In genomic region chr17:54153423-54153822, GRCh38 we compare ENCODE assay signal across 25 cellular contexts.
DNase-seq lines count a peak whose midpoint lies in the region; ATAC-seq lines count a peak whose summit lies in the region.
"Had no signal": no experiment of that assay in that cellular context is flagged by ENCODE, and none has a peak within 500 bp of the region (broad histone marks: within the 10 kb centered on the region; RNA-seq: fewer than 3 reads in every experiment).

No MANE protein-coding gene starts in this region.

- H2BK15ac ChIP-seq in mesendoderm (replicated peaks; ENCODE audit: low read depth) = no peak overlapping the region

- H3K4ac ChIP-seq in mesendoderm (ENCODE audit: low read depth, low read length) = no peak overlapping the region

- H3K9me3 Mint-ChIP-seq in CD4-positive, alpha-beta memory T cell = peaks cover 0 to 11% (median 0%) of the 10 kb centered on the region in 8 donors
- H3K9me3 Mint-ChIP-seq: GM23338 had no signal

- H3K27ac ChIP-seq in mesendoderm (ENCODE audit: low read depth, low read length) = no peak overlapping the region
- H3K27ac ChIP-seq in CD4-positive, alpha-beta memory T cell (ENCODE audit: low read depth, low read length) = no peak overlapping the region
- H3K27ac ChIP-seq: A549; BLaER1 treated with 17β-estradiol and CSF1 and Interleukin-3, amounts not matched to agents 10 nM and 100 nM had no signal

- no peak overlapping the region for H2BK120ac ChIP-seq in mesendoderm (ENCODE audit: low read depth, low read length)

- H4K8ac ChIP-seq in mesendoderm (ENCODE audit: low read depth, low read length) = no peak overlapping the region

- H2AK5ac ChIP-seq in mesendoderm (ENCODE audit: low read length) = no peak overlapping the region

- no peaks in the 10 kb centered on the region for H3K27me3 Mint-ChIP-seq in CD4-positive, alpha-beta memory T cell
- H3K27me3 Mint-ChIP-seq: CD4-positive, alpha-beta T cell had no signal

- intact Hi-C loops in CD4-positive, alpha-beta memory T cell (cut with micrococcal nuclease) = no loop called here

- DNase-seq in NCI-H524 (lab: John Stamatoyannopoulos, UW) = peak; percentile 31 to 71
- DNase-seq in NCI-H82 treated with DMSO at 0.1 percent for 48 hours (lab: John Stamatoyannopoulos, UW; ENCODE audit: unreplicated experiment) = peak; percentile 39
- peak; percentile 41 for DNase-seq in mesendoderm
- DNase-seq in CD4-positive, alpha-beta memory T cell = no peak
- no peak for DNase-seq in DMS53 (lab: John Stamatoyannopoulos, UW)
- no peak for DNase-seq in globus pallidus (ENCODE audit: low spot score)
- DNase-seq: 8988T; ACHN; AML-193; BE2C; Calu3; CD4-positive, alpha-beta T cell; COR-L47; DMS153; DMS79; EL; GDM1; H9 had no signal

- H3K9ac ChIP-seq in mesendoderm (ENCODE audit: low read length) = no peak overlapping the region
- H3K9ac ChIP-seq: BLaER1 treated with 17β-estradiol and CSF1 and Interleukin-3, amounts not matched to agents 10 nM and 100 nM had no signal

- no peaks in the 10 kb centered on the region for H3K4me1 Mint-ChIP-seq in CD4-positive, alpha-beta memory T cell
- H3K4me1 Mint-ChIP-seq: CD14-positive monocyte, GM23338 had no signal

- WGBS in mesendoderm (ENCODE audit: extremely low coverage, insufficient coverage, low lambda C conversion rate) = no CpG with 5 or more reads among the region's 1 CpG

- H3K56ac ChIP-seq in mesendoderm (ENCODE audit: low read length) = no peak overlapping the region

- no peaks in the 10 kb centered on the region for H3K27me3 ChIP-seq in mesendoderm (ENCODE audit: insufficient read depth, low read length, poor library complexity)
- H3K27me3 ChIP-seq in CD4-positive, alpha-beta memory T cell (ENCODE audit: insufficient read depth, low read length) = no peaks in the 10 kb centered on the region
- H3K27me3 ChIP-seq: BE2C; BLaER1 treated with 17β-estradiol and CSF1 and Interleukin-3, amounts not matched to agents 10 nM and 100 nM had no signal

- H4K5ac ChIP-seq in mesendoderm (ENCODE audit: low read length) = no peak overlapping the region

- no peaks in the 10 kb centered on the region for H3K4me1 ChIP-seq in mesendoderm (ENCODE audit: control insufficient read depth, low read depth, low read length)
- H3K4me1 ChIP-seq in CD4-positive, alpha-beta memory T cell (ENCODE audit: insufficient read depth, low read length) = no peaks in the 10 kb centered on the region
- H3K4me1 ChIP-seq: A549; BE2C; BLaER1 treated with 17β-estradiol and CSF1 and Interleukin-3, amounts not matched to agents 10 nM and 100 nM had no signal

- no peak overlapping the region for H2BK5ac ChIP-seq in mesendoderm (ENCODE audit: low read length)

- no peak overlapping the region for H3K4me3 Mint-ChIP-seq in CD4-positive, alpha-beta memory T cell
- H3K4me3 Mint-ChIP-seq: CD14-positive monocyte; CD4-positive, alpha-beta T cell; GM23338; H9 had no signal

- CTCF ChIA-PET in CD4-positive, alpha-beta memory T cell (lab: Charles Lee; ENCODE audit: partially characterized antibody) = no interaction called here

- H3K79me1 ChIP-seq in mesendoderm (ENCODE audit: low read length) = no peaks in the 10 kb centered on the region

- H3K23ac ChIP-seq in mesendoderm (ENCODE audit: low read length) = no peak overlapping the region

- no peak overlapping the region for H3K4me2 ChIP-seq in mesendoderm (ENCODE audit: low read length)
- H3K4me2 ChIP-seq: A549; BLaER1 treated with 17β-estradiol and CSF1 and Interleukin-3, amounts not matched to agents 10 nM and 100 nM; GM23338 had no signal

- POLR2A ChIA-PET in CD4-positive, alpha-beta memory T cell (lab: Charles Lee; ENCODE audit: partially characterized antibody) = no interaction called here

- no peaks in the 10 kb centered on the region for H3K36me3 ChIP-seq in mesendoderm (ENCODE audit: control insufficient read depth, insufficient read depth, low read length)
- H3K36me3 ChIP-seq in CD4-positive, alpha-beta memory T cell (ENCODE audit: insufficient read depth, low read length) = no peaks in the 10 kb centered on the region
- H3K36me3 ChIP-seq: BE2C; BLaER1 treated with 17β-estradiol and CSF1 and Interleukin-3, amounts not matched to agents 10 nM and 100 nM had no signal

- H3K18ac ChIP-seq in mesendoderm (ENCODE audit: low read length) = no peak overlapping the region

- no peaks in the 10 kb centered on the region for H3K9me3 ChIP-seq in CD4-positive, alpha-beta memory T cell (ENCODE audit: control insufficient read depth in 1 of 2, low read length in 2 of 2)
- H3K9me3 ChIP-seq: BE2C; BLaER1 treated with 17β-estradiol and CSF1 and Interleukin-3, amounts not matched to agents 10 nM and 100 nM had no signal

- no peaks in the 10 kb centered on the region for H3K36me3 Mint-ChIP-seq in CD4-positive, alpha-beta memory T cell
- H3K36me3 Mint-ChIP-seq: CD14-positive monocyte had no signal

- no peak overlapping the region for H3K4me3 ChIP-seq in mesendoderm (ENCODE audit: low read length)
- no peak overlapping the region for H3K4me3 ChIP-seq in CD4-positive, alpha-beta memory T cell (ENCODE audit: low read length in 2 of 2)
- H3K4me3 ChIP-seq: A549; BLaER1 treated with 17β-estradiol and CSF1 and Interleukin-3, amounts not matched to agents 10 nM and 100 nM; GM12878; GM23338 had no signal

- H3K27ac Mint-ChIP-seq in CD4-positive, alpha-beta memory T cell = no peak overlapping the region
- H3K27ac Mint-ChIP-seq: CD14-positive monocyte; CD4-positive, alpha-beta T cell; GM23338; H9 had no signal

- H3K79me2 ChIP-seq in mesendoderm (ENCODE audit: control insufficient read depth, insufficient read depth, low read length) = no peaks in the 10 kb centered on the region

- ATAC-seq in GM21447 (IDR thresholded peaks at IDR 0.05; ENCODE audit: unreplicated experiment) = no peak
- ATAC-seq: A549, GM12878, GM23338, HCT116 had no signal

Comparison
In these comparisons a context has a peak if more than half of its experiments do, and no peak if none do; other contexts are left out.
1. DNase-seq: peak in NCI-H524 (2 of 2), NCI-H82 treated with DMSO at 0.1 percent for 48 hours (single experiment) and mesendoderm (single experiment); none in CD4-positive, alpha-beta memory T cell (0 of 5), DMS53 (single experiment) and globus pallidus (single experiment).